1 cellular context compared by ENCODE assay signal in genomic region chr1:225654277-225654597, GRCh38.
TF ChIP-seq lines count a peak whose summit lies in the region.

No MANE protein-coding gene starts in this region.

TF ChIP-seq in GM23338, 12 proteins besides CTCF, POLR2A, EP300 and RAD21 (continued from another document):
- no peak for TF ChIP-seq REST (IDR thresholded peaks at IDR 0.05; ENCODE audit: unreplicated experiment)
